ENCODE assay signal across 9 cellular contexts in the genomic region with DNA sequence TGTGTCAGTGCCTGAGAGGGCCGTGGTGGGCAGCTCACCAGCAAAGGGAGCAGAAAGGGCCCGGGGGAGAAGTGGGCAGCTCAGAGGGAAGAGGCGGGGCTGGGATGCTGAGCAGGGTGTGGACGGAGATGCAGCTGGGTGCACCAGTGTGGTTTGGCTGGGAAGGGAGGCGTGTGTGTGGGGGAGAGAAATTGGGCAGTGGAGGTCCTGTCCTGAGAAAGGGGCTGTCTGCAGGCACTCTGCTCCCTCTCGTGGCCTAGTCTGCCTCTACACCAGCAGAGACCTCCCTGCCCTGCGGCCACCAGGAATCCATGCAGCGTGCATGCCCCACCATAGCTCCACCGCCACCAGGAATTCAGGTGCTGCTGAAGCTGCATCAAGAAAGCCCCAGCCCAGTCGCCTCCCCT. TPM values are rescaled to one million over a fixed set of nuclear protein-coding genes. Genes with fewer than 3 reads are reported as not detected.
A peak's percentile ranks its signal among the peaks of the same experiment; 100 is the strongest.
DNase-seq lines count a peak whose midpoint lies in the region; ATAC-seq and TF ChIP-seq lines count a peak whose summit lies in the region.
"Had no signal": no experiment of that assay in that cellular context is flagged by ENCODE, and none has a peak within 500 bp of the region (broad histone marks: within the 10 kb centered on the region; RNA-seq: fewer than 3 reads in every experiment).

No MANE protein-coding gene starts in this region.

- H3K27ac ChIP-seq in neural progenitor cell (no peak overlapping the region), upper lobe of left lung (no peak overlapping the region)

- TF ChIP-seq EP300 in upper lobe of left lung (IDR thresholded peaks at IDR 0.05), result no peak

- H3K9ac ChIP-seq in neural progenitor cell, result no peak overlapping the region

- no peaks in the 10 kb centered on the region for H3K4me1 ChIP-seq in neural progenitor cell
- peaks cover 19 to 30% (median 22%) of the 10 kb centered on the region in 4 donors for H3K4me1 ChIP-seq in upper lobe of left lung

- POLR2A ChIA-PET in WTC11 (lab: Charles Lee), result no interaction called here

- no peak overlapping the region for H3K4me3 Mint-ChIP-seq in WTC11
- peak overlapping the region; percentile 41 for H3K4me3 Mint-ChIP-seq in neural progenitor cell

- no peak for TF ChIP-seq POLR2A in upper lobe of left lung (IDR thresholded peaks at IDR 0.05)

- TF ChIP-seq CTCF in WTC11 (IDR thresholded peaks at IDR 0.05), result no peak
- TF ChIP-seq CTCF in neural progenitor cell (IDR thresholded peaks at IDR 0.05), result peak; percentile 31
- no peak for TF ChIP-seq CTCF in upper lobe of left lung (IDR thresholded peaks at IDR 0.05)

- H3K27me3 ChIP-seq in neural progenitor cell (peaks cover 43% of the 10 kb centered on the region), upper lobe of left lung (peaks cover 0 to 19% (median 10%) of the 10 kb centered on the region in 4 donors)

- H3K36me3 Mint-ChIP-seq in WTC11, result peaks cover 12% of the 10 kb centered on the region
- no peaks in the 10 kb centered on the region for H3K36me3 Mint-ChIP-seq in neural progenitor cell

- no peaks in the 10 kb centered on the region for H3K79me2 ChIP-seq in neural progenitor cell (ENCODE audit: low read depth)

- H3F3A ChIP-seq in neural progenitor cell (ENCODE audit: low read depth), result no peaks in the 10 kb centered on the region

- H3K9me3 Mint-ChIP-seq in WTC11, result peaks cover 21% of the 10 kb centered on the region
- H3K9me3 Mint-ChIP-seq in neural progenitor cell, result no peaks in the 10 kb centered on the region

- H2AFZ ChIP-seq in neural progenitor cell (replicated peaks), result no peak overlapping the region

- H3K4me3 ChIP-seq in neural progenitor cell, result no peak overlapping the region
- no peak overlapping the region for H3K4me3 ChIP-seq in upper lobe of left lung

- H3K27me3 Mint-ChIP-seq in WTC11 (ENCODE audit: low read depth) (peaks cover 37% of the 10 kb centered on the region), neural progenitor cell (ENCODE audit: insufficient read depth, low read depth) (peaks cover 16% of the 10 kb centered on the region)

- H3K4me1 Mint-ChIP-seq in WTC11 (no peaks in the 10 kb centered on the region), neural progenitor cell (peaks cover 4% of the 10 kb centered on the region)

- H3K4me2 ChIP-seq in neural progenitor cell, result no peak overlapping the region

- WGBS in upper lobe of left lung, 2 donors, result 68 to 74% methylated on average over 9 to 10 of the region's 10 CpGs

- peak; percentile 18 for DNase-seq in DMS53 (lab: John Stamatoyannopoulos, UW)
- DNase-seq in DMS53 treated with DMSO at 0.1 percent for 48 hours (lab: John Stamatoyannopoulos, UW; ENCODE audit: unreplicated experiment), result no peak
- DNase-seq in HuH-7 (ENCODE audit: low spot score), result peak; percentile 86
- peak; percentile 24 for DNase-seq in WTC11 (ENCODE audit: low spot score)
- DNase-seq in neural progenitor cell (ENCODE audit: low spot score), result peak; percentile 45
- DNase-seq in Ammon's horn (ENCODE audit: low spot score), result no peak
- DNase-seq in upper lobe of left lung, result no peak
- DNase-seq in NCI-H1436 (lab: John Stamatoyannopoulos, UW), result no peak
- DNase-seq: substantia nigra had no signal

- no peaks in the 10 kb centered on the region for H4K20me1 ChIP-seq in neural progenitor cell (ENCODE audit: low read depth)

- H3K36me3 ChIP-seq in neural progenitor cell, result no peaks in the 10 kb centered on the region
- H3K36me3 ChIP-seq in upper lobe of left lung, result no peaks in the 10 kb centered on the region

- no peak overlapping the region for H3K27ac Mint-ChIP-seq in WTC11
- H3K27ac Mint-ChIP-seq in neural progenitor cell, result no peak overlapping the region

- ATAC-seq in WTC11 (peak; percentile 57), upper lobe of left lung (ENCODE audit: low FRiP score in 2 of 2) (no peak)

- CTCF ChIA-PET in WTC11 (lab: Charles Lee), result interaction anchor here (1.0 to 1.3 kb wide), 2 partner anchors 52 to 62 kb away, joined by 3 to 8 read pairs; no protein-coding TSS in a partner anchor

- H3K9me3 ChIP-seq in neural progenitor cell (ENCODE audit: low read depth), result no peaks in the 10 kb centered on the region
- H3K9me3 ChIP-seq in upper lobe of left lung, result no peaks in the 10 kb centered on the region

TF ChIP-seq in WTC11, 78 proteins besides CTCF, POLR2A, EP300 and RAD21:
- TF ChIP-seq, protein P1, sequence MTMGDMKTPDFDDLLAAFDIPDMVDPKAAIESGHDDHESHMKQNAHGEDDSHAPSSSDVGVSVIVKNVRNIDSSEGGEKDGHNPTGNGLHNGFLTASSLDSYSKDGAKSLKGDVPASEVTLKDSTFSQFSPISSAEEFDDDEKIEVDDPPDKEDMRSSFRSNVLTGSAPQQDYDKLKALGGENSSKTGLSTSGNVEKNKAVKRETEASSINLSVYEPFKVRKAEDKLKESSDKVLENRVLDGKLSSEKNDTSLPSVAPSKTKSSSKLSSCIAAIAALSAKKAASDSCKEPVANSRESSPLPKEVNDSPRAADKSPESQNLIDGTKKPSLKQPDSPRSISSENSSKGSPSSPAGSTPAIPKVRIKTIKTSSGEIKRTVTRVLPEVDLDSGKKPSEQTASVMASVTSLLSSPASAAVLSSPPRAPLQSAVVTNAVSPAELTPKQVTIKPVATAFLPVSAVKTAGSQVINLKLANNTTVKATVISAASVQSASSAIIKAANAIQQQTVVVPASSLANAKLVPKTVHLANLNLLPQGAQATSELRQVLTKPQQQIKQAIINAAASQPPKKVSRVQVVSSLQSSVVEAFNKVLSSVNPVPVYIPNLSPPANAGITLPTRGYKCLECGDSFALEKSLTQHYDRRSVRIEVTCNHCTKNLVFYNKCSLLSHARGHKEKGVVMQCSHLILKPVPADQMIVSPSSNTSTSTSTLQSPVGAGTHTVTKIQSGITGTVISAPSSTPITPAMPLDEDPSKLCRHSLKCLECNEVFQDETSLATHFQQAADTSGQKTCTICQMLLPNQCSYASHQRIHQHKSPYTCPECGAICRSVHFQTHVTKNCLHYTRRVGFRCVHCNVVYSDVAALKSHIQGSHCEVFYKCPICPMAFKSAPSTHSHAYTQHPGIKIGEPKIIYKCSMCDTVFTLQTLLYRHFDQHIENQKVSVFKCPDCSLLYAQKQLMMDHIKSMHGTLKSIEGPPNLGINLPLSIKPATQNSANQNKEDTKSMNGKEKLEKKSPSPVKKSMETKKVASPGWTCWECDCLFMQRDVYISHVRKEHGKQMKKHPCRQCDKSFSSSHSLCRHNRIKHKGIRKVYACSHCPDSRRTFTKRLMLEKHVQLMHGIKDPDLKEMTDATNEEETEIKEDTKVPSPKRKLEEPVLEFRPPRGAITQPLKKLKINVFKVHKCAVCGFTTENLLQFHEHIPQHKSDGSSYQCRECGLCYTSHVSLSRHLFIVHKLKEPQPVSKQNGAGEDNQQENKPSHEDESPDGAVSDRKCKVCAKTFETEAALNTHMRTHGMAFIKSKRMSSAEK (CRISPR knock-in tag; IDR thresholded peaks at IDR 0.05; ENCODE audit: borderline replicate concordance), result no peak
- TF ChIP-seq FOXJ3 (CRISPR knock-in tag; IDR thresholded peaks at IDR 0.05; ENCODE audit: borderline replicate concordance), result no peak

RNA-seq across cellular contexts. Expression of gene TMEM121, which starts 6.4 kb away (rescaled TPM):
- 0.81 to 1.9 TPM (median 1.5 TPM) in 3 replicates for total RNA-seq in WTC11 (2021)
- 0.90 and 3.6 TPM in 2 replicates for total RNA-seq in neural progenitor cell (ENCODE audit: low replicate concordance)
- 1 to 10 TPM in 4 of 6 donors, under 1 TPM in 1, not detected in 1; 0.69 to 4.6 (median 3.8) TPM for total RNA-seq in upper lobe of left lung

RNA-seq across cellular contexts. Expression of gene TEDC1, which starts 41.7 kb away (rescaled TPM):
- 16.4 to 17.9 TPM (median 16.7 TPM) in 3 replicates for total RNA-seq in WTC11 (2021)
- 3.6 and 25.0 TPM in 2 replicates for total RNA-seq in neural progenitor cell (ENCODE audit: low replicate concordance)
- total RNA-seq in upper lobe of left lung, result 10 to 100 TPM; 13.8 to 38.5 (median 17.4) TPM

RNA-seq across cellular contexts. Expression of gene CRIP1, which starts 46.1 kb away (rescaled TPM):
- total RNA-seq in WTC11 (2021) (4.8 to 9.0 TPM (median 5.8 TPM) in 3 replicates), neural progenitor cell (ENCODE audit: low replicate concordance) (2.6 TPM in 1 of 2 replicates, not detected in the other), upper lobe of left lung (100 to 1,000 TPM in 4 of 6 donors, 10 to 100 TPM in 2; 26.2 to 425 (median 200) TPM)

RNA-seq across cellular contexts. Expression of gene CRIP2, which starts 58.1 kb away (rescaled TPM):
- total RNA-seq in WTC11 (2021) (4.6 to 5.4 TPM (median 5.0 TPM) in 3 replicates), neural progenitor cell (ENCODE audit: low replicate concordance) (0.30 and 3.5 TPM in 2 replicates), upper lobe of left lung (100 to 1,000 TPM in 5 of 6 donors, 10 to 100 TPM in 1; 55.5 to 422 (median 190) TPM)

Comparison
In these comparisons a context has a peak if more than half of its experiments do, and no peak if none do; other contexts are left out.
1. DNase-seq: peak in DMS53 (single experiment), HuH-7 (single experiment), WTC11 (single experiment) and neural progenitor cell (single experiment); none in DMS53 treated with DMSO at 0.1 percent for 48 hours (single experiment), Ammon's horn (single experiment), upper lobe of left lung (0 of 2) and NCI-H1436 (single experiment).